8 cellular contexts compared by ENCODE assay signal in the genomic region with DNA sequence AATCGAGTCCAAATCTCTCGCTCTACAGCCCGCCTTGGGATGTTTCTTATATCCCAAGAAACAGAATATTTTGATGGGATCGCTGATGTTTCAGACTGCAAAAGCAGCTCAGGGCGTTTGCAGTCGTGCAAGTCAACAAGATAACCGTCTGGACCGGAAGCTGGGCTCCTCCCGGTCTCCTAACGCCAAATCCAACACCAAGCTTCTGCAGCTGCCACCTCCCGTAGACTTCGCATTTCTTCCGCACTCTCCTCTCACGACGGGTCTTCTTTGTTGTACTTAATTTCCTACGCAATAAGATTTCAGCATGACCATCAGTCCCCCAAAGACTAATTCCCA. TPM values are rescaled to one million over a fixed set of nuclear protein-coding genes. Genes with fewer than 3 reads are reported as not detected.
DNase-seq lines count a peak whose midpoint lies in the region; ATAC-seq and TF ChIP-seq lines count a peak whose summit lies in the region.
"Not testable (repeated sequence)": the region's sequence is repeated elsewhere in the genome, so short reads cannot be mapped to it uniquely, and the experiment has no call there.

No MANE protein-coding gene starts in this region.

- not testable (repeated sequence) for H3K36me3 ChIP-seq in CD8-positive, alpha-beta memory T cell (ENCODE audit: insufficient read depth, low read length); OCI-LY3 (replicated peaks; ENCODE audit: low read depth, low read length)

- not testable (repeated sequence) for H3K4me1 ChIP-seq in CD8-positive, alpha-beta memory T cell (ENCODE audit: insufficient read depth, low read length); OCI-LY3 (ENCODE audit: low read length)

- not testable (repeated sequence) for H3K36me3 Mint-ChIP-seq in CD8-positive, alpha-beta memory T cell; mesothelial cell of epicardium
- peaks cover 25% of the 10 kb centered on the region for H3K36me3 Mint-ChIP-seq in activated naive CD8-positive, alpha-beta T cell treated with anti-CD3 and anti-CD28 coated beads, Interleukin-2, amount 50 U/mL, for 24 hours (ENCODE audit: low read depth)
- H3K36me3 Mint-ChIP-seq in stimulated activated effector memory CD8-positive, alpha-beta T cell treated with anti-CD3 and anti-CD28 coated beads, Interleukin-12 subunit alpha, Interleukin-12 subunit beta, amount 100 ng/mL, for 72 hours: peaks cover 32% of the 10 kb centered on the region

- H3K27me3 Mint-ChIP-seq in CD8-positive, alpha-beta memory T cell; activated naive CD8-positive, alpha-beta T cell treated with anti-CD3 and anti-CD28 coated beads, Interleukin-2, amount 50 U/mL, for 24 hours; mesothelial cell of epicardium (ENCODE audit: low read depth): not testable (repeated sequence)

- TF ChIP-seq CTCF in OCI-LY3 (IDR thresholded peaks at IDR 0.05; ENCODE audit: low read depth, low read length); fibroblast of mammary gland (conservative IDR thresholded peaks at IDR 0.05; ENCODE audit: control insufficient read depth, insufficient read depth, low read depth, low read length); mesothelial cell of epicardium (IDR thresholded peaks at IDR 0.05; ENCODE audit: unreplicated experiment): not testable (repeated sequence)

- peak overlapping the region; percentile 72 for H3K27ac ChIP-seq in CD8-positive, alpha-beta memory T cell (ENCODE audit: low read depth, low read length)
- H3K27ac ChIP-seq in OCI-LY3 (ENCODE audit: low read length): peak overlapping the region; percentile 79

- peak overlapping the region; percentile 94 for H3K9ac ChIP-seq in OCI-LY3 (ENCODE audit: low read length)

- peak overlapping the region; percentile 17 for H3K4me2 ChIP-seq in OCI-LY3 (ENCODE audit: low read length)

- peaks cover 16 to 30% (median 27%) of the 10 kb centered on the region in 3 donors for H3K4me1 Mint-ChIP-seq in CD8-positive, alpha-beta memory T cell
- peaks cover 20% of the 10 kb centered on the region for H3K4me1 Mint-ChIP-seq in activated naive CD8-positive, alpha-beta T cell treated with anti-CD3 and anti-CD28 coated beads, Interleukin-2, amount 50 U/mL, for 24 hours
- peaks cover 22% of the 10 kb centered on the region for H3K4me1 Mint-ChIP-seq in mesothelial cell of epicardium
- H3K4me1 Mint-ChIP-seq in stimulated activated effector memory CD8-positive, alpha-beta T cell treated with anti-CD3 and anti-CD28 coated beads, Interleukin-12 subunit alpha, Interleukin-12 subunit beta, amount 100 ng/mL, for 72 hours: peaks cover 14% of the 10 kb centered on the region

- H3K4me3 ChIP-seq in CD8-positive, alpha-beta memory T cell (ENCODE audit: low read length): peak overlapping the region; percentile 58
- H3K4me3 ChIP-seq in OCI-LY3 (ENCODE audit: low read length): peak overlapping the region; percentile 82
- peak overlapping the region; percentile 50 for H3K4me3 ChIP-seq in fibroblast of mammary gland (ENCODE audit: control insufficient read depth, low read depth, low read length)

- not testable (repeated sequence) for H3K9me3 Mint-ChIP-seq in CD8-positive, alpha-beta memory T cell; activated naive CD8-positive, alpha-beta T cell treated with anti-CD3 and anti-CD28 coated beads, Interleukin-2, amount 50 U/mL, for 24 hours; mesothelial cell of epicardium; stimulated activated effector memory CD8-positive, alpha-beta T cell treated with anti-CD3 and anti-CD28 coated beads, Interleukin-12 subunit alpha, Interleukin-12 subunit beta, amount 100 ng/mL, for 72 hours

- H3K79me2 ChIP-seq in OCI-LY3 (ENCODE audit: low read length): peaks cover 45% of the 10 kb centered on the region

- H2AFZ ChIP-seq in OCI-LY3 (ENCODE audit: low read depth, low read length): not testable (repeated sequence)

- CTCF ChIA-PET in CD8-positive, alpha-beta memory T cell (lab: Charles Lee): not testable (repeated sequence)

- peak overlapping the region; percentile 93 to 99 (median 96) for H3K4me3 Mint-ChIP-seq in CD8-positive, alpha-beta memory T cell
- peak overlapping the region; percentile 97 for H3K4me3 Mint-ChIP-seq in activated naive CD8-positive, alpha-beta T cell treated with anti-CD3 and anti-CD28 coated beads, Interleukin-2, amount 50 U/mL, for 24 hours
- H3K4me3 Mint-ChIP-seq in mesothelial cell of epicardium: peak overlapping the region; percentile 99
- H3K4me3 Mint-ChIP-seq in stimulated activated effector memory CD8-positive, alpha-beta T cell treated with anti-CD3 and anti-CD28 coated beads, Interleukin-12 subunit alpha, Interleukin-12 subunit beta, amount 100 ng/mL, for 72 hours: peak overlapping the region; percentile 98

- H3K27ac Mint-ChIP-seq in CD8-positive, alpha-beta memory T cell: peak overlapping the region; percentile 92 to 98 (median 95)
- H3K27ac Mint-ChIP-seq in activated naive CD8-positive, alpha-beta T cell treated with anti-CD3 and anti-CD28 coated beads, Interleukin-2, amount 50 U/mL, for 24 hours: peak overlapping the region; percentile 96
- peak overlapping the region; percentile 99 for H3K27ac Mint-ChIP-seq in mesothelial cell of epicardium
- H3K27ac Mint-ChIP-seq in stimulated activated effector memory CD8-positive, alpha-beta T cell treated with anti-CD3 and anti-CD28 coated beads, Interleukin-12 subunit alpha, Interleukin-12 subunit beta, amount 100 ng/mL, for 72 hours: peak overlapping the region; percentile 95

- peak; percentile 27 for ATAC-seq in GM21390 (IDR thresholded peaks at IDR 0.05; ENCODE audit: unreplicated experiment)
- ATAC-seq in HG03045 (IDR thresholded peaks at IDR 0.05; ENCODE audit: unreplicated experiment): peak; percentile 18
- ATAC-seq in activated naive CD8-positive, alpha-beta T cell treated with anti-CD3 and anti-CD28 coated beads, Interleukin-2, amount 50 U/mL, for 24 hours: peak; percentile 30
- ATAC-seq in stimulated activated effector memory CD8-positive, alpha-beta T cell treated with anti-CD3 and anti-CD28 coated beads, Interleukin-12 subunit alpha, Interleukin-12 subunit beta, amount 100 ng/mL, for 72 hours: peak; percentile 29

- POLR2A ChIA-PET in CD8-positive, alpha-beta memory T cell (lab: Charles Lee): not testable (repeated sequence)

- not testable (repeated sequence) for H3K27me3 ChIP-seq in CD8-positive, alpha-beta memory T cell (ENCODE audit: insufficient read depth, low read length, poor library complexity, severe bottlenecking); OCI-LY3 (ENCODE audit: low read depth, low read length)

- H4K20me1 ChIP-seq in OCI-LY3 (ENCODE audit: insufficient read depth, low read length): not testable (repeated sequence)

- not testable (repeated sequence) for H3K9me3 ChIP-seq in CD8-positive, alpha-beta memory T cell (ENCODE audit: low read length); OCI-LY3 (ENCODE audit: insufficient read depth, low read length)

- DNase-seq in CD8-positive, alpha-beta memory T cell; activated naive CD8-positive, alpha-beta T cell treated with anti-CD3 and anti-CD28 coated beads, Interleukin-2, amount 50 U/mL, for 24 hours; fibroblast of mammary gland (ENCODE audit: low read depth); mesothelial cell of epicardium (ENCODE audit: low spot score in 2 of 2, unreplicated experiment in 2 of 2): not testable (repeated sequence)
- DNase-seq in stimulated activated effector memory CD8-positive, alpha-beta T cell treated with anti-CD3 and anti-CD28 coated beads, Interleukin-12 subunit alpha, Interleukin-12 subunit beta, amount 100 ng/mL, for 72 hours (ENCODE audit: low spot score in 2 of 2): peak in 1 of 2 donors; percentile 5

RNA-seq across cellular contexts. Expression of gene ARHGAP11A, which starts 0.6 kb away (rescaled TPM):
- 100 to 1,000 TPM in 1 of 2 experiments, 10 to 100 TPM in 1; 88.4 to 106 TPM for total RNA-seq in CD8-positive, alpha-beta memory T cell
- polyA plus RNA-seq in CD8-positive, alpha-beta memory T cell: 3.6 TPM
- total RNA-seq in mesothelial cell of epicardium: 22.2 to 28.1 TPM (median 24.4 TPM) in 3 replicates

RNA-seq across cellular contexts. Expression of gene GOLGA8N, which starts 21.4 kb away (rescaled TPM):
- total RNA-seq in CD8-positive, alpha-beta memory T cell: 1 to 10 TPM in 1 of 2 experiments, under 1 TPM in 1; 0.82 to 1.2 TPM
- polyA plus RNA-seq in CD8-positive, alpha-beta memory T cell: 0.86 TPM
- total RNA-seq in mesothelial cell of epicardium: 9.9 to 15.4 TPM (median 12.2 TPM) in 3 replicates

RNA-seq across cellular contexts. Expression of gene SCG5, which starts 26.8 kb away (rescaled TPM):
- under 1 TPM; 0.24 to 0.28 TPM for total RNA-seq in CD8-positive, alpha-beta memory T cell
- not detected for polyA plus RNA-seq in CD8-positive, alpha-beta memory T cell
- 53.7 to 55.4 TPM (median 54.2 TPM) in 3 replicates for total RNA-seq in mesothelial cell of epicardium

Comparison
In these comparisons a context has a peak if more than half of its experiments do, and no peak if none do; other contexts are left out.
1. RNA of gene SCG5, which starts 26.8 kb away (total RNA-seq): 53.7 to 55.4 TPM in mesothelial cell of epicardium; 0.24 to 0.28 TPM in CD8-positive, alpha-beta memory T cell; every median in the first group is over 10 times any median in the second.
2. Peak in every context shown above with its lines, with median percentiles within 50 percentile points of each other: H3K4me3 ChIP-seq, H3K27ac Mint-ChIP-seq, H3K4me3 Mint-ChIP-seq and ATAC-seq.